ENCODE assay signal across 8 cellular contexts in genomic region chr2:9256570-9257043, GRCh38. TPM values are rescaled to one million over a fixed set of nuclear protein-coding genes. Genes with fewer than 3 reads are reported as not detected.
DNase-seq lines count a peak whose midpoint lies in the region; ATAC-seq, FAIRE-seq and TF ChIP-seq lines count a peak whose summit lies in the region.
"Had no signal": no experiment of that assay in that cellular context is flagged by ENCODE, and none has a peak within 500 bp of the region (broad histone marks: within the 10 kb centered on the region; RNA-seq: fewer than 3 reads in every experiment).

No MANE protein-coding gene starts in this region.

- FAIRE-seq in GM19239 (lab: Jason Lieb, UNC): no peak

- DNase-seq in G401 (ENCODE audit: low spot score): peak; percentile 83
- no peak for DNase-seq in RWPE2 (ENCODE audit: low spot score)
- no peak for DNase-seq in fibroblast of lung (ENCODE audit: low read depth in 2 of 2)
- no peak for DNase-seq in retinal pigment epithelial cell (ENCODE audit: low read depth)
- no peak for DNase-seq in NCI-H2196 (lab: John Stamatoyannopoulos, UW; ENCODE audit: unreplicated experiment)
- DNase-seq in GM19239 (ENCODE audit: insufficient read length, low spot score): no peak
- DNase-seq: ovary had no signal

- H3K9me3 ChIP-seq in RWPE2 (ENCODE audit: severe bottlenecking) (no peaks in the 10 kb centered on the region), fibroblast of lung (ENCODE audit: control insufficient read depth, insufficient read depth, low read depth, low read length) (no peaks in the 10 kb centered on the region)
- H3K9me3 ChIP-seq: ovary had no signal

- peaks cover 6% of the 10 kb centered on the region for H3K36me3 ChIP-seq in RWPE2 (ENCODE audit: low read depth)
- no peaks in the 10 kb centered on the region for H3K36me3 ChIP-seq in fibroblast of lung (ENCODE audit: control insufficient read depth, insufficient read depth, low read length)
- H3K36me3 ChIP-seq: ovary had no signal

- ATAC-seq in RWPE2 (ENCODE audit: low read depth): peak; percentile 24; the same call in 1 of the 3 replicates
- ATAC-seq in GM21825 (IDR thresholded peaks at IDR 0.05; ENCODE audit: unreplicated experiment): no peak

- H2AFZ ChIP-seq in fibroblast of lung (ENCODE audit: low read length): no peak overlapping the region

- in situ Hi-C loops in G401 (cut with HindIII; ENCODE audit: low sequenced_read_pairs): no loop called here

- no peaks in the 10 kb centered on the region for H3K27me3 ChIP-seq in RWPE2 (ENCODE audit: insufficient read depth, poor library complexity, severe bottlenecking)
- no peaks in the 10 kb centered on the region for H3K27me3 ChIP-seq in fibroblast of lung (ENCODE audit: control insufficient read depth, insufficient read depth, low read length)
- H3K27me3 ChIP-seq: ovary had no signal

- H3K4me2 ChIP-seq in fibroblast of lung (ENCODE audit: extremely low read depth, insufficient read depth, low read length): peak overlapping the region; percentile 73

- TF ChIP-seq CTCF in RWPE2 (IDR thresholded peaks at IDR 0.05; ENCODE audit: poor library complexity, severe bottlenecking) (no peak), fibroblast of lung (conservative IDR thresholded peaks at IDR 0.05 in 1 of 2, IDR thresholded peaks at IDR 0.05 in 1 of 2; ENCODE audit: low read depth in 1 of 2, low read length in 2 of 2) (no peak), retinal pigment epithelial cell (conservative IDR thresholded peaks at IDR 0.05; ENCODE audit: low read depth, low read length) (peak; percentile 6)

- H3K4me3 ChIP-seq in RWPE2 (ENCODE audit: severe bottlenecking) (no peak overlapping the region), fibroblast of lung (replicated peaks in 1 of 4; ENCODE audit: control extremely low read depth in 1 of 4, insufficient read depth in 1 of 4, low read depth in 3 of 4, low read length in 4 of 4) (peak overlapping the region in 1 of 4 experiments; percentile 17), retinal pigment epithelial cell (ENCODE audit: low read length) (no peak overlapping the region)
- H3K4me3 ChIP-seq: ovary had no signal

- peak overlapping the region; percentile 30 for H3K9ac ChIP-seq in fibroblast of lung (ENCODE audit: insufficient read depth, low read length)

- H3K27ac ChIP-seq in RWPE2 (ENCODE audit: poor library complexity, severe bottlenecking) (peak overlapping the region; percentile 16), fibroblast of lung (ENCODE audit: insufficient read depth, low read length) (peak overlapping the region; percentile 61)
- H3K27ac ChIP-seq: ovary had no signal

- no peaks in the 10 kb centered on the region for H4K20me1 ChIP-seq in fibroblast of lung (ENCODE audit: control insufficient read depth, extremely low read depth, insufficient read depth, low read length)

- H3K79me2 ChIP-seq in fibroblast of lung (ENCODE audit: control insufficient read depth, insufficient read depth, low read length): peaks cover 66% of the 10 kb centered on the region

- H3K4me1 ChIP-seq in RWPE2 (ENCODE audit: insufficient read depth, poor library complexity, severe bottlenecking) (peaks cover 38% of the 10 kb centered on the region), fibroblast of lung (ENCODE audit: control insufficient read depth, extremely low read depth, insufficient read depth, low read length) (peaks cover 33% of the 10 kb centered on the region)

RNA-seq across cellular contexts. Expression of gene ASAP2, which starts 50.0 kb away (rescaled TPM):
- 5.5 and 7.1 TPM in 2 replicates for total RNA-seq in G401 (2014; rRNA removed; shearing (Covaris generic))
- 16.4 and 19.2 TPM in 2 replicates for total RNA-seq in fibroblast of lung
- polyA plus RNA-seq in fibroblast of lung: 19.9 and 24.0 TPM in 2 replicates
- polyA plus RNA-seq in fibroblast of lung (2012): 10.2 and 11.4 TPM in 2 replicates
- polyA minus RNA-seq in fibroblast of lung (ENCODE audit: low replicate concordance): 10.2 and 14.3 TPM in 2 replicates
